In the genomic region with DNA sequence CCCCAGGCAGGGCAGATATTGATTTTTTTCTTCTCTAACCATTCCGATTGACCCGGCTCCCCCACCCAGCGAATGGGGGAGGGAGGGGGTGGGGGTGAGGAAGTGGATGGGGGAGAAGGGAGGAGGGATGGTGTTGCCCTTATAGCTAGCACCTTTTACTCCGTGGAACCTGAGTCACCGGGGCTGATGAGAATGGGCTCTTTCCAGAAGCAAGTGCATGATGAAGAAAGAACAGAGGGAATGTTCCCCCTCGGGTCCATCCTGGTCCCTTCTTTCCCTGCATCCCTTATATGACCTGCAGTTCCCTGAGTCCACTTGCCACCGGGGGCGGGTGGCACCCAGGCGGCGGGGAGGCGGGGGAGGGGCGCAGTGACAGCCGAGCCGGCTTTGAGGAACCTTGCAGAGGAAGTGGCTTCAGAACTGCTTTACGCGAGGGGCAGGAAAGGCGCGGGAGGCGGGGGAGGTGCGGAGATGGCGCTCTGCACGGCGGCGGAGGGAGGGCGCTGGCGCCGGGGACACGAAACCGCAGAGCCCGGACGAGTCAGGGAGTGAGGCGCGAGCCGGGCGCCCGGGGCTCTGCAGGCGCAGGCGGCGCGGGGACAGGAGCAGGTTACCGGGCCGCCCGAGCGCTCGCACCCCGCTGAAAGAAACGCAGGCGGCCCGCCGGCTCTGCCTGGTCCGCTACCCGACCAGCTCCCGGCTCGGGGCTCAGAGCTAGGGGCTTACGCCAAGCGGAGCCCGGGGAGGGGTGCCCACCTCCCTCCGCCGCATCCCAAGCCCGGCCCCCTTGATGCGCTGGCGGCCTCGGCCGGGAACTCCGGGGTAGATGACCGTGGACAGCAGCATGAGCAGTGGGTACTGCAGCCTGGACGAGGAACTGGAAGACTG, we compare ENCODE assay signal across 2 cellular contexts.
TF ChIP-seq lines count a peak whose summit lies in the region.

No MANE protein-coding gene starts in this region.

TF ChIP-seq in A549, 52 proteins besides CTCF, POLR2A, EP300 and RAD21:
- TF ChIP-seq, protein P1, sequence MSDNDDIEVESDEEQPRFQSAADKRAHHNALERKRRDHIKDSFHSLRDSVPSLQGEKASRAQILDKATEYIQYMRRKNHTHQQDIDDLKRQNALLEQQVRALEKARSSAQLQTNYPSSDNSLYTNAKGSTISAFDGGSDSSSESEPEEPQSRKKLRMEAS (IDR thresholded peaks at IDR 0.05), result peak; percentile 45
- TF ChIP-seq, protein P2, sequence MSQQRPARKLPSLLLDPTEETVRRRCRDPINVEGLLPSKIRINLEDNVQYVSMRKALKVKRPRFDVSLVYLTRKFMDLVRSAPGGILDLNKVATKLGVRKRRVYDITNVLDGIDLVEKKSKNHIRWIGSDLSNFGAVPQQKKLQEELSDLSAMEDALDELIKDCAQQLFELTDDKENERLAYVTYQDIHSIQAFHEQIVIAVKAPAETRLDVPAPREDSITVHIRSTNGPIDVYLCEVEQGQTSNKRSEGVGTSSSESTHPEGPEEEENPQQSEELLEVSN (IDR thresholded peaks at IDR 0.05; ENCODE audit: borderline replicate concordance, low read depth), result peak; percentile 58; the same call in 1 of the 2 replicates
- TF ChIP-seq FOXS1 (CRISPR knock-in tag; IDR thresholded peaks at IDR 0.05), result no peak
- TF ChIP-seq NFE2L2 (conservative IDR thresholded peaks at IDR 0.05; ENCODE audit: low read length), result no peak

TF ChIP-seq in H1, 55 proteins besides CTCF, POLR2A, EP300 and RAD21:
- TF ChIP-seq EGR1 (IDR thresholded peaks at IDR 0.05; ENCODE audit: borderline replicate concordance, low read depth, low read length) (0 out of 2 replicates have a peak, but pooled peaks have one; percentile 3), SP4 (IDR thresholded peaks at IDR 0.05; ENCODE audit: low read length) (no peak), RXRA (IDR thresholded peaks at IDR 0.05; ENCODE audit: insufficient read depth, low read depth, low read length) (no peak), SAP30 (IDR thresholded peaks at IDR 0.05; ENCODE audit: insufficient read depth, insufficient replicate concordance, low read length) (no peak), TBP (IDR thresholded peaks at IDR 0.05; ENCODE audit: low read depth, low read length) (no peak; the same call in 1 of the 2 replicates), POLR2AphosphoS5 (IDR thresholded peaks at IDR 0.05; ENCODE audit: low read depth, low read length) (no peak), NANOG (IDR thresholded peaks at IDR 0.05; ENCODE audit: insufficient read depth, low read depth, low read length, poor library complexity, severe bottlenecking) (no peak), TAF7 (optimal IDR thresholded peaks at IDR 0.05; ENCODE audit: borderline replicate concordance, low read depth, low read length) (no peak), SRF (IDR thresholded peaks at IDR 0.05; ENCODE audit: low read depth, low read length) (no peak), KDM4A (IDR thresholded peaks at IDR 0.05; ENCODE audit: low read depth, low read length, severe bottlenecking) (peak; percentile 84), CREB1 (IDR thresholded peaks at IDR 0.05) (no peak), EZH2 (IDR thresholded peaks at IDR 0.05; ENCODE audit: low read depth, low read length, severe bottlenecking) (peak; percentile 66), CBX5 (IDR thresholded peaks at IDR 0.05; ENCODE audit: low read depth, low read length) (no peak), CHD2 (IDR thresholded peaks at IDR 0.05; ENCODE audit: low read length) (no peak), PHF8 (conservative IDR thresholded peaks at IDR 0.05; ENCODE audit: low read depth, low read length) (no peak), POU5F1 (IDR thresholded peaks at IDR 0.05; ENCODE audit: low read depth, low read length) (no peak), JUN (IDR thresholded peaks at IDR 0.05; ENCODE audit: low read depth, low read length) (no peak), BRCA1 (IDR thresholded peaks at IDR 0.05; ENCODE audit: low read depth, low read length) (no peak), CEBPB (IDR thresholded peaks at IDR 0.05; ENCODE audit: low read depth, low read length) (no peak), SUZ12 (IDR thresholded peaks at IDR 0.05; ENCODE audit: low read length) (peak; percentile 53; the same call in 1 of the 2 replicates), SIX5 (IDR thresholded peaks at IDR 0.05; ENCODE audit: low read depth, low read length) (no peak), JUND (IDR thresholded peaks at IDR 0.05; ENCODE audit: low read length) (no peak), RFX5 (IDR thresholded peaks at IDR 0.05; ENCODE audit: borderline replicate concordance, low read depth, low read length) (no peak), TCF12 (IDR thresholded peaks at IDR 0.05; ENCODE audit: low read depth, low read length) (no peak), TEAD4 (IDR thresholded peaks at IDR 0.05; ENCODE audit: low read depth, low read length) (no peak), RNF2 (IDR thresholded peaks at IDR 0.05; ENCODE audit: borderline replicate concordance, low read depth, low read length, missing control alignments, poor library complexity, severe bottlenecking) (no peak), BCL11A (IDR thresholded peaks at IDR 0.05; ENCODE audit: low read depth in 2 of 2, low read length in 2 of 2) (no peak), MAFK (IDR thresholded peaks at IDR 0.05; ENCODE audit: low read depth, low read length) (no peak), GTF2F1 (IDR thresholded peaks at IDR 0.05; ENCODE audit: borderline replicate concordance, low read depth, low read length) (no peak), SIN3A (conservative IDR thresholded peaks at IDR 0.05 in 1 of 2, IDR thresholded peaks at IDR 0.05 in 1 of 2; ENCODE audit: low read depth in 1 of 2, low read length in 2 of 2) (no peak), RBBP5 (IDR thresholded peaks at IDR 0.05; ENCODE audit: borderline replicate concordance, low read depth, low read length) (peak; percentile 26; the same call in 1 of the 2 replicates), CHD7 (IDR thresholded peaks at IDR 0.05; ENCODE audit: insufficient replicate concordance, low read length) (no peak), GABPA (IDR thresholded peaks at IDR 0.05; ENCODE audit: borderline replicate concordance, insufficient read depth, low read length) (peak; percentile 25; the same call in 1 of the 2 replicates), TAF1 (IDR thresholded peaks at IDR 0.05; ENCODE audit: low read depth, low read length) (no peak), SP1 (IDR thresholded peaks at IDR 0.05; ENCODE audit: low read depth, low read length) (no peak), ZNF274 (IDR thresholded peaks at IDR 0.05; ENCODE audit: borderline replicate concordance, extremely low read depth, low read length) (no peak), CBX8 (IDR thresholded peaks at IDR 0.05; ENCODE audit: borderline replicate concordance, low read depth, low read length) (no peak), ASH2L (IDR thresholded peaks at IDR 0.05; ENCODE audit: low read length) (peak; percentile 68), CHD1 (IDR thresholded peaks at IDR 0.05; ENCODE audit: low read depth, low read length) (no peak), CTBP2 (IDR thresholded peaks at IDR 0.05; ENCODE audit: borderline replicate concordance, insufficient read depth, insufficient read length, low read length) (no peak)
- TF ChIP-seq, protein P1 (IDR thresholded peaks at IDR 0.05), result peak; percentile 37
- TF ChIP-seq, protein P2 (IDR thresholded peaks at IDR 0.05), result peak; percentile 27
TF ChIP-seq in H1: peak in this region for 9.
